In genomic region chr1:234816864-234817263, GRCh38 we compare ENCODE assay signal across 8 cellular contexts.
DNase-seq lines count a peak whose midpoint lies in the region; ATAC-seq, FAIRE-seq and TF ChIP-seq lines count a peak whose summit lies in the region.
"Not testable (repeated sequence)": the region's sequence is repeated elsewhere in the genome, so short reads cannot be mapped to it uniquely, and the experiment has no call there.

No MANE protein-coding gene starts in this region.

- H2BK15ac ChIP-seq in mesenchymal stem cell (ENCODE audit: low read depth, poor library complexity, severe bottlenecking) = not testable (repeated sequence)

- H3K9me3 ChIP-seq in kidney (ENCODE audit: control insufficient read depth in 1 of 2, low read length in 2 of 2); mesenchymal stem cell (ENCODE audit: control insufficient read depth, low read length); stomach; aorta (ENCODE audit: control insufficient read depth, low read length): not testable (repeated sequence)

- not testable (repeated sequence) for H2BK120ac ChIP-seq in mesenchymal stem cell (ENCODE audit: low read depth, low read length)

- not testable (repeated sequence) for H4K91ac ChIP-seq in mesenchymal stem cell (ENCODE audit: low read length)

- peak overlapping the region; percentile 57 for H2BK5ac ChIP-seq in mesenchymal stem cell (ENCODE audit: low read depth, low read length, poor library complexity, severe bottlenecking)

- peak overlapping the region; percentile 44 for H3K4me3 ChIP-seq in coronary artery
- not testable (repeated sequence) for H3K4me3 ChIP-seq in kidney (ENCODE audit: low read length in 2 of 2); mesenchymal stem cell (ENCODE audit: insufficient read depth in 1 of 2, low read depth in 1 of 2, low read length in 2 of 2); stomach; aorta (ENCODE audit: low read length in 2 of 2)

- not testable (repeated sequence) for H3K79me1 ChIP-seq in mesenchymal stem cell (replicated peaks; ENCODE audit: low read length, poor library complexity, severe bottlenecking)

- not testable (repeated sequence) for H2BK12ac ChIP-seq in mesenchymal stem cell (ENCODE audit: low read length in 2 of 2)

- H3K27me3 ChIP-seq in mesenchymal stem cell (ENCODE audit: control insufficient read depth in 1 of 2, insufficient read depth in 1 of 2, low read length in 2 of 2); stomach; aorta (ENCODE audit: control insufficient read depth in 1 of 2, insufficient read depth in 2 of 2, low read length in 1 of 2): not testable (repeated sequence)

- H2AK5ac ChIP-seq in mesenchymal stem cell (ENCODE audit: low read length, severe bottlenecking) = not testable (repeated sequence)

- H3K4ac ChIP-seq in mesenchymal stem cell (ENCODE audit: low read depth in 1 of 2, low read length in 2 of 2) = not testable (repeated sequence)

- not testable (repeated sequence) for H3K23ac ChIP-seq in mesenchymal stem cell (ENCODE audit: low read length in 2 of 2)

- not testable (repeated sequence) for H3K4me1 ChIP-seq in kidney (ENCODE audit: control insufficient read depth in 1 of 2, insufficient read depth in 1 of 2, low read depth in 1 of 2, low read length in 2 of 2); mesenchymal stem cell (ENCODE audit: control insufficient read depth, insufficient read depth, low read depth, low read length); aorta (ENCODE audit: control insufficient read depth in 1 of 2, insufficient read depth in 2 of 2, low read length in 2 of 2)
- H3K4me1 ChIP-seq in stomach = peaks cover 0 to 20% (median 7%) of the 10 kb centered on the region in 4 donors

- peak; percentile 90 for TF ChIP-seq EP300 in stomach (IDR thresholded peaks at IDR 0.05)

- peak; percentile 48 for DNase-seq in HT-29 (ENCODE audit: low spot score)
- not testable (repeated sequence) for DNase-seq in coronary artery (ENCODE audit: low spot score); kidney; mesenchymal stem cell; stomach; aorta
- peak; percentile 35 for DNase-seq in globus pallidus (ENCODE audit: low spot score)
- DNase-seq in posterior vena cava (ENCODE audit: low spot score) = peak; percentile 89

- peak; percentile 75 for ATAC-seq in aorta (ENCODE audit: low FRiP score)

- H4K8ac ChIP-seq in mesenchymal stem cell (ENCODE audit: low read length) = not testable (repeated sequence)

- TF ChIP-seq CTCF in coronary artery (IDR thresholded peaks at IDR 0.05); kidney (IDR thresholded peaks at IDR 0.05; ENCODE audit: borderline replicate concordance, extremely low read depth, insufficient read depth); stomach (IDR thresholded peaks at IDR 0.05): not testable (repeated sequence)

- not testable (repeated sequence) for FAIRE-seq in kidney (lab: Jason Lieb, UNC)

- not testable (repeated sequence) for H3K4me2 ChIP-seq in mesenchymal stem cell (ENCODE audit: low read length, poor library complexity, severe bottlenecking)

- intact Hi-C loops in kidney (cut with DNase I); posterior vena cava (cut with DNase I); stomach (cut with DNase I; ENCODE audit: low total_unique reads); aorta (cut with DNase I): not testable (repeated sequence)

- not testable (repeated sequence) for H2AFZ ChIP-seq in mesenchymal stem cell (ENCODE audit: low read depth, low read length)

- WGBS in mesenchymal stem cell = 86% methylated on average over 7 of the region's 7 CpGs
- 0 to 38% (median 33%) methylated on average over 1 to 7 of the region's 7 CpGs for WGBS in stomach, 5 donors
- WGBS in aorta, 2 donors = 81 to 91% methylated on average over 4 to 7 of the region's 7 CpGs

- not testable (repeated sequence) for H3K14ac ChIP-seq in mesenchymal stem cell (ENCODE audit: low read length in 2 of 2)

- TF ChIP-seq POLR2A in stomach (IDR thresholded peaks at IDR 0.05) = not testable (repeated sequence)

- not testable (repeated sequence) for H3K9ac ChIP-seq in kidney (ENCODE audit: low read length in 2 of 2); mesenchymal stem cell (ENCODE audit: low read length)

- H3K27ac ChIP-seq in coronary artery (peak overlapping the region in 1 of 2 donors; percentile 71), kidney (ENCODE audit: low read depth in 2 of 2, low read length in 2 of 2) (peak overlapping the region; percentile 32 to 83), mesenchymal stem cell (ENCODE audit: low read length, poor library complexity, severe bottlenecking) (peak overlapping the region; percentile 84), stomach (peak overlapping the region; percentile 81 to 89 (median 84))
- not testable (repeated sequence) for H3K27ac ChIP-seq in aorta (ENCODE audit: low read depth in 1 of 2, low read length in 2 of 2)

- H3K18ac ChIP-seq in mesenchymal stem cell (ENCODE audit: low read depth in 1 of 2, low read length in 2 of 2) = not testable (repeated sequence)

- H3K36me3 ChIP-seq in kidney (ENCODE audit: control insufficient read depth in 1 of 2, insufficient read depth in 2 of 2, low read length in 2 of 2); mesenchymal stem cell (ENCODE audit: control insufficient read depth in 1 of 2, insufficient read depth in 2 of 2, low read depth in 1 of 2, low read length in 2 of 2); stomach; aorta (ENCODE audit: control insufficient read depth in 1 of 2, insufficient read depth in 2 of 2, low read length in 1 of 2): not testable (repeated sequence)
